Comparison of ENCODE assay signal across 12 cellular contexts in the genomic region with DNA sequence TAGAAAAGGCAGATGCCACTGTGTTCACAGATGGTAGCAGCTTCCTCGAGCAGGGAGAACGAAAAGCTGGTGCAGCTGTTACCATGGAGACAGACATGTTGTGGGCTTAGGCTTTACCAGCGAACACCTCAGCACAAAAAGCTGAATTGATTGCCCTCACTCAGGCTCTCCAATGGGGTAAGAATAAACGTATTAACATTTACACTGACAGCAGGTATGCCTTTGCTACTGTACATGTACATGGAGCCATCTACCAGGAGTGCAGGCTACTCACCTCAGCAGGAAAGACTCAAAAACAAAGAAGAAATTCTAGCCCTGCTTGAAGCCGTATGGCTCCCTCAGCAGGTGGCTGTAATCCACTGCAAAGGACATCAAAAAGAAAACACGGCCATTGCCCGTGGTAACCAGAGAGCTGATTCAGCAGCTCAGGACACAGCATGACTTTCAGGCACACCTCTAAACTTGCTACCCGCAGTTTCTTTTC.
DNase-seq lines count a peak whose midpoint lies in the region; ATAC-seq and TF ChIP-seq lines count a peak whose summit lies in the region.
"Had no signal": no experiment of that assay in that cellular context is flagged by ENCODE, and none has a peak within 500 bp of the region (broad histone marks: within the 10 kb centered on the region; RNA-seq: fewer than 3 reads in every experiment).

No MANE protein-coding gene starts in this region.

- TF ChIP-seq CTCF in stomach (IDR thresholded peaks at IDR 0.05): peak in 2 of 7 experiments; percentile 10 to 30

- no peak for ATAC-seq in GM21367 (IDR thresholded peaks at IDR 0.05; ENCODE audit: unreplicated experiment)
- ATAC-seq: activated CD4-positive, CD25-positive, alpha-beta regulatory T cell treated with anti-CD3 and anti-CD28 coated beads, Interleukin-2, amount 50 U/mL, for 24 hours had no signal

- no peak overlapping the region for H2AK5ac ChIP-seq in mesenchymal stem cell (ENCODE audit: low read length, severe bottlenecking)

- H3K27me3 ChIP-seq in stomach: no peaks in the 10 kb centered on the region
- no peaks in the 10 kb centered on the region for H3K27me3 ChIP-seq in mesenchymal stem cell (ENCODE audit: control insufficient read depth in 1 of 2, insufficient read depth in 1 of 2, low read length in 2 of 2)

- TF ChIP-seq POLR2A in stomach (IDR thresholded peaks at IDR 0.05): no peak

- H3K27ac ChIP-seq in stomach: no peak overlapping the region
- no peak overlapping the region for H3K27ac ChIP-seq in mesenchymal stem cell (ENCODE audit: low read length, poor library complexity, severe bottlenecking)

- no peak overlapping the region for H3K23ac ChIP-seq in mesenchymal stem cell (ENCODE audit: low read length in 2 of 2)

- H3K9me3 ChIP-seq in stomach: peaks cover 0 to 30% (median 0%) of the 10 kb centered on the region in 4 donors
- H3K9me3 ChIP-seq in mesenchymal stem cell (ENCODE audit: control insufficient read depth, low read length): peaks cover 62% of the 10 kb centered on the region

- H3K14ac ChIP-seq in mesenchymal stem cell (ENCODE audit: low read length in 2 of 2): no peak overlapping the region

- TF ChIP-seq EP300 in stomach (IDR thresholded peaks at IDR 0.05): no peak

- H2AFZ ChIP-seq in mesenchymal stem cell (ENCODE audit: low read depth, low read length): no peak overlapping the region

- no peak overlapping the region for H4K91ac ChIP-seq in mesenchymal stem cell (ENCODE audit: low read length)

- no peak overlapping the region for H3K4me3 ChIP-seq in stomach
- no peak overlapping the region for H3K4me3 ChIP-seq in mesenchymal stem cell (ENCODE audit: insufficient read depth in 1 of 2, low read depth in 1 of 2, low read length in 2 of 2)

- WGBS in stomach, 5 donors: 22 to 26% (median 23%) methylated on average over 8 of the region's 8 CpGs
- WGBS in mesenchymal stem cell: 20% methylated on average over 7 of the region's 8 CpGs

- H2BK15ac ChIP-seq in mesenchymal stem cell (ENCODE audit: low read depth, poor library complexity, severe bottlenecking): no peak overlapping the region

- H3K4me2 ChIP-seq in mesenchymal stem cell (ENCODE audit: low read length, poor library complexity, severe bottlenecking): no peak overlapping the region

- no peak overlapping the region for H4K8ac ChIP-seq in mesenchymal stem cell (ENCODE audit: low read length)

- H3K9ac ChIP-seq in mesenchymal stem cell (ENCODE audit: low read length): no peak overlapping the region

- intact Hi-C loops in stomach (cut with DNase I; ENCODE audit: low total_unique reads): no loop called here

- H3K36me3 ChIP-seq in stomach: no peaks in the 10 kb centered on the region
- no peaks in the 10 kb centered on the region for H3K36me3 ChIP-seq in mesenchymal stem cell (ENCODE audit: control insufficient read depth in 1 of 2, insufficient read depth in 2 of 2, low read depth in 1 of 2, low read length in 2 of 2)

- no peaks in the 10 kb centered on the region for H3K4me1 ChIP-seq in stomach
- no peaks in the 10 kb centered on the region for H3K4me1 ChIP-seq in mesenchymal stem cell (ENCODE audit: control insufficient read depth, insufficient read depth, low read depth, low read length)

- DNase-seq in DMS153 (lab: John Stamatoyannopoulos, UW) (peak; percentile 3), DMS153 treated with DMSO at 0.1 percent for 48 hours (lab: John Stamatoyannopoulos, UW; ENCODE audit: unreplicated experiment) (no peak), NCI-H82 treated with DMSO at 0.1 percent for 48 hours (lab: John Stamatoyannopoulos, UW; ENCODE audit: unreplicated experiment) (peak; percentile 2), iPS DF 19.7 (ENCODE audit: low read depth, low spot score) (peak; percentile 64), stomach (peak; percentile 40), AG08396 (ENCODE audit: low spot score) (no peak), mesenchymal stem cell (no peak)
- DNase-seq: 8988T, NCI-H2081 treated with DMSO at 0.1 percent for 48 hours, SIG-M5 had no signal

- no peak overlapping the region for H3K18ac ChIP-seq in mesenchymal stem cell (ENCODE audit: low read depth in 1 of 2, low read length in 2 of 2)

- no peaks in the 10 kb centered on the region for H3K79me1 ChIP-seq in mesenchymal stem cell (replicated peaks; ENCODE audit: low read length, poor library complexity, severe bottlenecking)

- no peak overlapping the region for H3K4ac ChIP-seq in mesenchymal stem cell (ENCODE audit: low read depth in 1 of 2, low read length in 2 of 2)

- no peak overlapping the region for H2BK5ac ChIP-seq in mesenchymal stem cell (ENCODE audit: low read depth, low read length, poor library complexity, severe bottlenecking)

- no peak overlapping the region for H2BK120ac ChIP-seq in mesenchymal stem cell (ENCODE audit: low read depth, low read length)

- no peak overlapping the region for H2BK12ac ChIP-seq in mesenchymal stem cell (ENCODE audit: low read length in 2 of 2)

Comparison
In these comparisons a context has a peak if more than half of its experiments do, and no peak if none do; other contexts are left out.
1. DNase-seq: peak in DMS153 (single experiment), NCI-H82 treated with DMSO at 0.1 percent for 48 hours (single experiment), iPS DF 19.7 (single experiment) and stomach (single experiment); none in DMS153 treated with DMSO at 0.1 percent for 48 hours (single experiment), AG08396 (single experiment) and mesenchymal stem cell (single experiment).